ENCODE assay signal across 9 cellular contexts in genomic region chr12:69456239-69456638, GRCh38.
"Had no signal": no experiment of that assay in that cellular context is flagged by ENCODE, and none has a peak within 500 bp of the region (broad histone marks: within the 10 kb centered on the region; RNA-seq: fewer than 3 reads in every experiment).

No MANE protein-coding gene starts in this region.

- H2AFZ ChIP-seq: GM23248, GM23338 had no signal

- H3K4me1 ChIP-seq: HAP-1 had no signal

- DNase-seq: GM23248, GOT3, H7, H9, HCEC 1CT, HFFc6 had no signal

- H3K4me2 ChIP-seq: GM23338 had no signal

- H3K4me3 ChIP-seq: GM23248, GM23338, HAP-1 had no signal

- H3K27ac ChIP-seq: GM23248 had no signal

- H3K9me3 ChIP-seq: HAP-1 had no signal

- H3K9ac ChIP-seq: GM23248 had no signal

- ATAC-seq: GM23338, HCT116 had no signal

- H3K36me3 ChIP-seq: HAP-1 had no signal
